9 cellular contexts compared by ENCODE assay signal in genomic region chr14:63295991-63296630, GRCh38. TPM values are rescaled to one million over a fixed set of nuclear protein-coding genes. Genes with fewer than 3 reads are reported as not detected.
DNase-seq lines count a peak whose midpoint lies in the region; ATAC-seq and TF ChIP-seq lines count a peak whose summit lies in the region.
"Had no signal": no experiment of that assay in that cellular context is flagged by ENCODE, and none has a peak within 500 bp of the region (broad histone marks: within the 10 kb centered on the region; RNA-seq: fewer than 3 reads in every experiment).

No MANE protein-coding gene starts in this region.

- TF ChIP-seq CTCF in dorsolateral prefrontal cortex (IDR thresholded peaks at IDR 0.05 in 54 of 56, conservative IDR thresholded peaks at IDR 0.05 in 2 of 56; ENCODE audit: low read depth in 1 of 56, partially characterized antibody in 56 of 56): no peak

- H3K4me3 Mint-ChIP-seq in stimulated activated memory B cell treated with anti-CD40 and anti-IgM and Interleukin-4, amounts not matched to agents 10 μg/mL and 1 μg/mL and 100 μg/mL, for 72 hours: no peak overlapping the region

- intact Hi-C loops in dorsolateral prefrontal cortex (cut with DNase I): no loop called here

- peaks cover 15% of the 10 kb centered on the region for H3K4me1 Mint-ChIP-seq in stimulated activated memory B cell treated with anti-CD40 and anti-IgM and Interleukin-4, amounts not matched to agents 10 μg/mL and 1 μg/mL and 100 μg/mL, for 72 hours

- ATAC-seq in GM18909 (IDR thresholded peaks at IDR 0.05; ENCODE audit: poor library complexity, unreplicated experiment): peak; percentile 55
- peak; percentile 73 for ATAC-seq in HG03280 (IDR thresholded peaks at IDR 0.05; ENCODE audit: unreplicated experiment)
- ATAC-seq in stimulated activated memory B cell treated with anti-CD40 and anti-IgM and Interleukin-4, amounts not matched to agents 10 μg/mL and 1 μg/mL and 100 μg/mL, for 72 hours: no peak
- no peak for ATAC-seq in GM18870 (IDR thresholded peaks at IDR 0.05; ENCODE audit: unreplicated experiment)
- ATAC-seq in GM18868 (IDR thresholded peaks at IDR 0.05; ENCODE audit: unreplicated experiment): no peak

- peaks cover 18% of the 10 kb centered on the region for H3K27me3 Mint-ChIP-seq in stimulated activated memory B cell treated with anti-CD40 and anti-IgM and Interleukin-4, amounts not matched to agents 10 μg/mL and 1 μg/mL and 100 μg/mL, for 72 hours

- H3K4me3 ChIP-seq in dorsolateral prefrontal cortex: peak overlapping the region in 16 of 59 donors; percentile 1 to 32 (median 20)

- peak overlapping the region; percentile 3 for H3K27ac Mint-ChIP-seq in stimulated activated memory B cell treated with anti-CD40 and anti-IgM and Interleukin-4, amounts not matched to agents 10 μg/mL and 1 μg/mL and 100 μg/mL, for 72 hours

- H3K27me3 ChIP-seq in dorsolateral prefrontal cortex: peaks cover 0 to 4% (median 0%) of the 10 kb centered on the region in 45 donors

- no peaks in the 10 kb centered on the region for H3K36me3 Mint-ChIP-seq in stimulated activated memory B cell treated with anti-CD40 and anti-IgM and Interleukin-4, amounts not matched to agents 10 μg/mL and 1 μg/mL and 100 μg/mL, for 72 hours

- H3K9me3 Mint-ChIP-seq in stimulated activated memory B cell treated with anti-CD40 and anti-IgM and Interleukin-4, amounts not matched to agents 10 μg/mL and 1 μg/mL and 100 μg/mL, for 72 hours: no peaks in the 10 kb centered on the region

- DNase-seq in dorsolateral prefrontal cortex: peak in 1 of 10 donors; percentile 22
- DNase-seq in hippocampal formation (lab: John Stamatoyannopoulos, UW): no peak

- peak overlapping the region in 43 of 59 donors; percentile 7 to 83 (median 50) for H3K27ac ChIP-seq in dorsolateral prefrontal cortex

RNA-seq across cellular contexts. Expression of gene GPHB5, which starts 22.6 kb away (rescaled TPM):
- 1 to 10 TPM in 3 of 120 experiments, not detected in 117; 1.1 to 1.5 (median 1.1) TPM for total RNA-seq in dorsolateral prefrontal cortex
- total RNA-seq: osteocyte; T-helper 2 cell treated with Interferon-gamma antibody and Interleukin-4, amounts not matched to agents 100 ng/mL and 5 ng/mL, for 36 hours had no signal

Comparison
In these comparisons a context has a peak if more than half of its experiments do, and no peak if none do; other contexts are left out.
1. ATAC-seq: peak in GM18909 (single experiment) and HG03280 (single experiment); none in stimulated activated memory B cell treated with anti-CD40 and anti-IgM and Interleukin-4, amounts not matched to agents 10 μg/mL and 1 μg/mL and 100 μg/mL, for 72 hours (single experiment), GM18870 (single experiment) and GM18868 (single experiment).